In genomic region chr2:147646999-147647588, GRCh38 we compare ENCODE assay signal across 31 cellular contexts.
A peak's percentile ranks its signal among the peaks of the same experiment; 100 is the strongest.
DNase-seq lines count a peak whose midpoint lies in the region; ATAC-seq, FAIRE-seq and TF ChIP-seq lines count a peak whose summit lies in the region.
"Had no signal": no experiment of that assay in that cellular context is flagged by ENCODE, and none has a peak within 500 bp of the region (broad histone marks: within the 10 kb centered on the region; RNA-seq: fewer than 3 reads in every experiment).

No MANE protein-coding gene starts in this region.

- peak; percentile 15 for DNase-seq in ELF-1 (ENCODE audit: low read depth, low spot score)
- DNase-seq in LHCN-M2 (ENCODE audit: low read depth) = peak; percentile 14
- peak in 1 of 2 experiments; percentile 1 for DNase-seq in H1 (ENCODE audit: low read depth in 1 of 2, low spot score in 2 of 2)
- DNase-seq in neural progenitor cell (ENCODE audit: low spot score) = peak; percentile 62
- DNase-seq in activated naive CD4-positive, alpha-beta T cell treated with anti-CD3 and anti-CD28 coated beads, Interleukin-2, amount 50 U/mL, for 72 hours (ENCODE audit: low spot score in 2 of 2) = no peak
- DNase-seq in NCI-H2196 (lab: John Stamatoyannopoulos, UW; ENCODE audit: unreplicated experiment) = no peak
- DNase-seq: activated CD4-positive, alpha-beta T cell treated with anti-CD3 and anti-CD28 coated beads, Interleukin-2, amount 50 U/mL, for 48 hours; activated CD4-positive, CD25-positive, alpha-beta regulatory T cell treated with anti-CD3 and anti-CD28 coated beads, Interleukin-2, amount 50 U/mL, for 72 hours; activated T-cell treated with anti-CD3 and anti-CD28 coated beads, Interleukin-2, amount 50 U/mL, for 72 hours; CD4-positive, alpha-beta memory T cell; central memory CD4-positive, alpha-beta T cell; esophagus squamous epithelium; foreskin keratinocyte; GM23248; heart left ventricle; KG1; lower lobe of right lung; MG63; naive thymus-derived CD8-positive, alpha-beta T cell; NCI-H1436; NCI-H2081 treated with DMSO at 0.1 percent for 48 hours; NCI-H510A; ovary; SK-N-SH; small intestine; stimulated activated naive CD4-positive, alpha-beta T cell treated with Interleukin-2 at 50 U/mL for 16 hours had no signal

- H3K23ac ChIP-seq in H1 (ENCODE audit: insufficient read length) = no peak overlapping the region

- H2AK5ac ChIP-seq in H1 (ENCODE audit: low read depth, low read length) = no peak overlapping the region

- TF ChIP-seq CTCF in H1 (IDR thresholded peaks at IDR 0.05; ENCODE audit: control extremely low read depth in 1 of 3, insufficient read depth in 1 of 3, low read depth in 1 of 3, low read length in 3 of 3) (no peak), neural progenitor cell (IDR thresholded peaks at IDR 0.05) (no peak)

- no peak overlapping the region for H3K27ac ChIP-seq in H1 (ENCODE audit: low read depth, low read length)
- peak overlapping the region; percentile 74 for H3K27ac ChIP-seq in neural progenitor cell
- H3K27ac ChIP-seq: esophagus squamous epithelium, foreskin keratinocyte, GM23248, heart left ventricle, lower lobe of right lung, ovary had no signal

- no peak for FAIRE-seq in H1 (lab: Jason Lieb, UNC)
- FAIRE-seq: D721Med, endometrium, small intestine had no signal

- H3K36me3 ChIP-seq in H1 (ENCODE audit: control insufficient read depth in 2 of 4, insufficient read depth in 4 of 4, low read length in 3 of 4) (no peaks in the 10 kb centered on the region), neural progenitor cell (no peaks in the 10 kb centered on the region)
- H3K36me3 ChIP-seq: esophagus squamous epithelium, heart left ventricle, lower lobe of right lung, MG63, ovary had no signal

- ATAC-seq in activated naive CD4-positive, alpha-beta T cell treated with anti-CD3 and anti-CD28 coated beads, Interleukin-2, amount 50 U/mL, for 72 hours = no peak
- ATAC-seq in stimulated activated memory B cell treated with anti-CD40 and anti-IgM and Interleukin-4, amounts not matched to agents 10 μg/mL and 1 μg/mL and 100 μg/mL, for 72 hours = no peak
- ATAC-seq: activated T-cell treated with anti-CD3 and anti-CD28 coated beads, Interleukin-2, amount 50 U/mL, for 72 hours; foreskin keratinocyte; heart left ventricle; lower lobe of right lung; naive thymus-derived CD8-positive, alpha-beta T cell had no signal

- TF ChIP-seq RAD21 in H1 (IDR thresholded peaks at IDR 0.05 in 1 of 2, conservative IDR thresholded peaks at IDR 0.05 in 1 of 2; ENCODE audit: low read depth in 2 of 2, low read length in 2 of 2) = no peak

- H2AFZ ChIP-seq in H1 (ENCODE audit: low read length) = no peak overlapping the region
- H2AFZ ChIP-seq in neural progenitor cell (replicated peaks) = no peak overlapping the region
- H2AFZ ChIP-seq: GM23248 had no signal

- TF ChIP-seq EP300 in H1 (IDR thresholded peaks at IDR 0.05; ENCODE audit: borderline replicate concordance in 1 of 2, low read depth in 2 of 2, low read length in 2 of 2) = no peak

- peak overlapping the region; percentile 73 for H4K5ac ChIP-seq in H1 (ENCODE audit: insufficient read length, low read depth, low read length)

- H2BK120ac ChIP-seq in H1 (replicated peaks; ENCODE audit: low read depth, low read length) = no peak overlapping the region

- H3K4me3 Mint-ChIP-seq in neural progenitor cell = no peak overlapping the region
- no peak overlapping the region for H3K4me3 Mint-ChIP-seq in stimulated activated memory B cell treated with anti-CD40 and anti-IgM and Interleukin-4, amounts not matched to agents 10 μg/mL and 1 μg/mL and 100 μg/mL, for 72 hours
- H3K4me3 Mint-ChIP-seq: activated T-cell treated with anti-CD3 and anti-CD28 coated beads, Interleukin-2, amount 50 U/mL, for 72 hours; CD4-positive, alpha-beta memory T cell; dendritic cell treated with granulocyte-macrophage colony-stimulating factor and Interleukin-4, amounts not matched to agents 40 ng/mL and 50 ng/mL, for 4 days; naive thymus-derived CD8-positive, alpha-beta T cell; T-helper 1 cell treated with Interleukin-12 subunit alpha and Interleukin-12 subunit beta and Interleukin-4 antibody, amounts not matched to agents 30 μg/mL and 1 μg/mL, for 36 hours had no signal

- H3K4me2 ChIP-seq in H1 (ENCODE audit: insufficient read depth in 1 of 2, low read depth in 2 of 2, low read length in 2 of 2) = peak overlapping the region; percentile 26 to 34; a peak in 2 of 4 replicates
- H3K4me2 ChIP-seq in neural progenitor cell = peak overlapping the region; percentile 71
- H3K4me2 ChIP-seq: SK-N-SH had no signal

- no peak overlapping the region for H2BK20ac ChIP-seq in H1 (ENCODE audit: low read length)

- H3K9ac ChIP-seq in H1 (replicated peaks in 1 of 4; ENCODE audit: extremely low read depth in 1 of 4, low read depth in 3 of 4, low read length in 3 of 4) (no peak overlapping the region), neural progenitor cell (no peak overlapping the region)
- H3K9ac ChIP-seq: GM23248, SK-N-SH had no signal

- no peak overlapping the region for H2BK15ac ChIP-seq in H1 (ENCODE audit: low read length)

- H4K8ac ChIP-seq in H1 (ENCODE audit: extremely low read depth, insufficient read depth, low read length) = no peak overlapping the region

- no peaks in the 10 kb centered on the region for H3K9me3 Mint-ChIP-seq in neural progenitor cell
- H3K9me3 Mint-ChIP-seq in activated naive CD4-positive, alpha-beta T cell treated with anti-CD3 and anti-CD28 coated beads, Interleukin-2, amount 50 U/mL, for 72 hours = peaks cover 0 to 9% of the 10 kb centered on the region in 2 donors
- H3K9me3 Mint-ChIP-seq in stimulated activated memory B cell treated with anti-CD40 and anti-IgM and Interleukin-4, amounts not matched to agents 10 μg/mL and 1 μg/mL and 100 μg/mL, for 72 hours = no peaks in the 10 kb centered on the region
- H3K9me3 Mint-ChIP-seq: activated T-cell treated with anti-CD3 and anti-CD28 coated beads, Interleukin-2, amount 50 U/mL, for 72 hours; CD4-positive, alpha-beta memory T cell; dendritic cell treated with granulocyte-macrophage colony-stimulating factor and Interleukin-4, amounts not matched to agents 40 ng/mL and 50 ng/mL, for 4 days; naive thymus-derived CD8-positive, alpha-beta T cell; T-helper 1 cell treated with Interleukin-12 subunit alpha and Interleukin-12 subunit beta and Interleukin-4 antibody, amounts not matched to agents 30 μg/mL and 1 μg/mL, for 36 hours had no signal

- H2BK5ac ChIP-seq in H1 (ENCODE audit: low read depth, low read length) = no peak overlapping the region

- peak overlapping the region; percentile 46 for H4K91ac ChIP-seq in H1 (replicated peaks; ENCODE audit: insufficient read length, low read length)

- peaks cover 6% of the 10 kb centered on the region for H3K27me3 Mint-ChIP-seq in neural progenitor cell (ENCODE audit: insufficient read depth, low read depth)
- peaks cover 8% of the 10 kb centered on the region for H3K27me3 Mint-ChIP-seq in stimulated activated memory B cell treated with anti-CD40 and anti-IgM and Interleukin-4, amounts not matched to agents 10 μg/mL and 1 μg/mL and 100 μg/mL, for 72 hours
- H3K27me3 Mint-ChIP-seq: CD4-positive, alpha-beta memory T cell; naive thymus-derived CD8-positive, alpha-beta T cell had no signal

- no peak for TF ChIP-seq POLR2A in H1 (IDR thresholded peaks at IDR 0.05; ENCODE audit: control extremely low read depth in 1 of 2, low read depth in 2 of 2, low read length in 2 of 2)

- H3K4me1 ChIP-seq in H1 (replicated peaks in 1 of 4; ENCODE audit: control insufficient read depth in 3 of 4, insufficient read depth in 4 of 4, low read length in 3 of 4) (peaks cover 3 to 13% (median 8%) of the 10 kb centered on the region in 4 experiments; a peak in 6 of 7 replicates), neural progenitor cell (peaks cover 60% of the 10 kb centered on the region)
- H3K4me1 ChIP-seq: foreskin keratinocyte, heart left ventricle, lower lobe of right lung had no signal

- H4K20me1 ChIP-seq in H1 (replicated peaks in 1 of 2; ENCODE audit: control insufficient read depth in 1 of 2, insufficient read depth in 2 of 2, low read length in 2 of 2) = no peaks in the 10 kb centered on the region
- no peaks in the 10 kb centered on the region for H4K20me1 ChIP-seq in neural progenitor cell (ENCODE audit: low read depth)

- H3K14ac ChIP-seq in H1 (ENCODE audit: insufficient read length) = no peak overlapping the region

- CTCF ChIA-PET in H1 (lab: Charles Lee; ENCODE audit: partially characterized antibody) = no interaction called here

- no peak overlapping the region for H3K18ac ChIP-seq in H1 (ENCODE audit: extremely low read depth, low read length)

- no peak overlapping the region for H3K56ac ChIP-seq in H1 (replicated peaks; ENCODE audit: insufficient read length, low read depth, low read length)

- POLR2A ChIA-PET in H1 (lab: Charles Lee; ENCODE audit: partially characterized antibody) = interaction anchor here (0.6 kb wide), 1 partner anchor 19 kb away, joined by 4 read pairs; no protein-coding TSS in a partner anchor

- H3K79me1 ChIP-seq in H1 (ENCODE audit: low read depth, low read length) = no peaks in the 10 kb centered on the region

- H3K9me3 ChIP-seq in H1 (ENCODE audit: insufficient read depth in 2 of 2, low read depth in 1 of 2, low read length in 1 of 2) = no peaks in the 10 kb centered on the region
- H3K9me3 ChIP-seq in neural progenitor cell (ENCODE audit: low read depth) = no peaks in the 10 kb centered on the region
- H3K9me3 ChIP-seq: esophagus squamous epithelium, heart left ventricle, lower lobe of right lung, MG63, ovary, SK-N-SH had no signal

- peaks cover 40% of the 10 kb centered on the region for H3K4me1 Mint-ChIP-seq in neural progenitor cell
- no peaks in the 10 kb centered on the region for H3K4me1 Mint-ChIP-seq in stimulated activated memory B cell treated with anti-CD40 and anti-IgM and Interleukin-4, amounts not matched to agents 10 μg/mL and 1 μg/mL and 100 μg/mL, for 72 hours
- H3K4me1 Mint-ChIP-seq: naive thymus-derived CD8-positive, alpha-beta T cell had no signal

- H3K36me3 Mint-ChIP-seq in neural progenitor cell = no peaks in the 10 kb centered on the region
- peaks cover 0 to 13% of the 10 kb centered on the region in 2 donors for H3K36me3 Mint-ChIP-seq in activated naive CD4-positive, alpha-beta T cell treated with anti-CD3 and anti-CD28 coated beads, Interleukin-2, amount 50 U/mL, for 72 hours
- H3K36me3 Mint-ChIP-seq in stimulated activated memory B cell treated with anti-CD40 and anti-IgM and Interleukin-4, amounts not matched to agents 10 μg/mL and 1 μg/mL and 100 μg/mL, for 72 hours = no peaks in the 10 kb centered on the region
- H3K36me3 Mint-ChIP-seq: CD4-positive, alpha-beta memory T cell; naive thymus-derived CD8-positive, alpha-beta T cell had no signal

- H3K4me3 ChIP-seq in H1 (ENCODE audit: extremely low read depth in 1 of 4, insufficient read depth in 2 of 4, low read depth in 3 of 4, low read length in 4 of 4) = no peak overlapping the region
- peak overlapping the region; percentile 11 for H3K4me3 ChIP-seq in neural progenitor cell
- H3K4me3 ChIP-seq: esophagus squamous epithelium, GM23248, heart left ventricle, lower lobe of right lung, MG63, ovary had no signal

- H3K27me3 ChIP-seq in H1 (replicated peaks in 1 of 4; ENCODE audit: control insufficient read depth in 3 of 4, extremely low read depth in 1 of 4, insufficient read depth in 3 of 4, low read length in 3 of 4) (no peaks in the 10 kb centered on the region), neural progenitor cell (no peaks in the 10 kb centered on the region)
- H3K27me3 ChIP-seq: esophagus squamous epithelium, foreskin keratinocyte, heart left ventricle, MG63, ovary had no signal

- H3K23me2 ChIP-seq in H1 (ENCODE audit: low read depth, low read length) = no peaks in the 10 kb centered on the region

- WGBS in H1 (ENCODE audit: extremely low coverage in 1 of 2, insufficient coverage in 1 of 2, insufficient read length in 1 of 2, insufficient replicate concordance in 2 of 2, low coverage in 1 of 2, low lambda C conversion rate in 2 of 2, missing lambda C conversion rate in 1 of 2), 2 experiments = 46% methylated on average over 8 of the region's 8 CpGs; no CpG with 5 or more reads in 1 of the 2 experiments

- H3K4ac ChIP-seq in H1 (replicated peaks; ENCODE audit: insufficient read length, low read depth, low read length) = no peak overlapping the region

- peak overlapping the region; percentile 39 for H3K27ac Mint-ChIP-seq in neural progenitor cell
- no peak overlapping the region for H3K27ac Mint-ChIP-seq in activated naive CD4-positive, alpha-beta T cell treated with anti-CD3 and anti-CD28 coated beads, Interleukin-2, amount 50 U/mL, for 72 hours
- H3K27ac Mint-ChIP-seq in stimulated activated memory B cell treated with anti-CD40 and anti-IgM and Interleukin-4, amounts not matched to agents 10 μg/mL and 1 μg/mL and 100 μg/mL, for 72 hours = no peak overlapping the region
- H3K27ac Mint-ChIP-seq: activated T-cell treated with anti-CD3 and anti-CD28 coated beads, Interleukin-2, amount 50 U/mL, for 72 hours; dendritic cell treated with granulocyte-macrophage colony-stimulating factor and Interleukin-4, amounts not matched to agents 40 ng/mL and 50 ng/mL, for 4 days; T-helper 1 cell treated with Interleukin-12 subunit alpha and Interleukin-12 subunit beta and Interleukin-4 antibody, amounts not matched to agents 30 μg/mL and 1 μg/mL, for 36 hours had no signal

- H2BK12ac ChIP-seq in H1 (ENCODE audit: low read depth, low read length) = no peak overlapping the region

- H3F3A ChIP-seq in neural progenitor cell (ENCODE audit: low read depth) = peaks cover 43% of the 10 kb centered on the region

- no peaks in the 10 kb centered on the region for H3K79me2 ChIP-seq in H1 (ENCODE audit: control insufficient read depth in 1 of 2, insufficient read depth in 2 of 2, low read length in 2 of 2)
- no peaks in the 10 kb centered on the region for H3K79me2 ChIP-seq in neural progenitor cell (ENCODE audit: low read depth)

Comparison
In these comparisons a context has a peak if more than half of its experiments do, and no peak if none do; other contexts are left out.
1. DNase-seq: peak in ELF-1 (single experiment), LHCN-M2 (single experiment) and neural progenitor cell (single experiment); none in activated naive CD4-positive, alpha-beta T cell treated with anti-CD3 and anti-CD28 coated beads, Interleukin-2, amount 50 U/mL, for 72 hours (0 of 2) and NCI-H2196 (single experiment).